ENCODE assay signal across 1 cellular context in the genomic region with DNA sequence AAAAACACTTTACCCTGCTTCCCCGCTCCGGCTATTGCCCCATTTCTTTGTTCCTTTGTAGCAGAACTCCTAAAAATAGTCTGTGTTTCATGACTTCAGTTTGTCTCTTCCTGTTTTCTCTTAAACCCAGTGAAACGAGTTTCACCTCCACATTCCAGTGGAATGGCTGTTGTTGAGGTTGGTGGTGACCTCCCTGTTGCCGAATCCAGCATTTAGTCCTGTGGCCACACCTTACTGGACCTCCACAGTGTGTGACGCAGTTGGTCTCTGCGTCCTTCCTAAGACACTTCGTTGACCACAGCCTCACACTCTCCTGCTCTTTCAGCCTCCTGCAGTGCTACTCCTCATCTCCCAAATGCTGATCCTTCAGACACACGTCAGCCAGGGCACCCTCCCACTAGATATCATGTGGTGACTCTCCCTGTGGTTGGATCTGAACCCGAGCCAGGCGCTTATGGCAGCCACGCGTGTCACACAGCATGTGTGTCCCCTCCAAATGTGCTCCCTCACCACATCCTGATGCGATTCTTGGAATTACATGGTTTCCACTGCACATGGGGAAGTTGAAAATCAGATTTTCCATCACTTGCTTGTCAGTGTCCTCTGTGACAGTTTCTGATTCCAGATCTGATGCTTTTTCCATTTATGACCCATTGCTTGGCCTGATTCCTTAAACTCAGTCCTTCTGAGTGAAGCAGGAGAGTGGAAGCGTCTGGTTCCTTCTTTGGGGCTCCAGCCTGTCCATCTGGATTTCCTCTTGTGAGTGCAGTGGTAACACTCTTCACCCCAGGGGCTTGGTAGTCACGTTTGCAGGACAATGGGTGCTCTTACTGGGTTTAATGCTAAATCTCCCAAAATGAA.
TF ChIP-seq lines count a peak whose summit lies in the region.

No MANE protein-coding gene starts in this region.

TF ChIP-seq in K562, 482 proteins besides CTCF, POLR2A, EP300 and RAD21 (continued from another document and continues in another):
- TF ChIP-seq, protein P1, sequence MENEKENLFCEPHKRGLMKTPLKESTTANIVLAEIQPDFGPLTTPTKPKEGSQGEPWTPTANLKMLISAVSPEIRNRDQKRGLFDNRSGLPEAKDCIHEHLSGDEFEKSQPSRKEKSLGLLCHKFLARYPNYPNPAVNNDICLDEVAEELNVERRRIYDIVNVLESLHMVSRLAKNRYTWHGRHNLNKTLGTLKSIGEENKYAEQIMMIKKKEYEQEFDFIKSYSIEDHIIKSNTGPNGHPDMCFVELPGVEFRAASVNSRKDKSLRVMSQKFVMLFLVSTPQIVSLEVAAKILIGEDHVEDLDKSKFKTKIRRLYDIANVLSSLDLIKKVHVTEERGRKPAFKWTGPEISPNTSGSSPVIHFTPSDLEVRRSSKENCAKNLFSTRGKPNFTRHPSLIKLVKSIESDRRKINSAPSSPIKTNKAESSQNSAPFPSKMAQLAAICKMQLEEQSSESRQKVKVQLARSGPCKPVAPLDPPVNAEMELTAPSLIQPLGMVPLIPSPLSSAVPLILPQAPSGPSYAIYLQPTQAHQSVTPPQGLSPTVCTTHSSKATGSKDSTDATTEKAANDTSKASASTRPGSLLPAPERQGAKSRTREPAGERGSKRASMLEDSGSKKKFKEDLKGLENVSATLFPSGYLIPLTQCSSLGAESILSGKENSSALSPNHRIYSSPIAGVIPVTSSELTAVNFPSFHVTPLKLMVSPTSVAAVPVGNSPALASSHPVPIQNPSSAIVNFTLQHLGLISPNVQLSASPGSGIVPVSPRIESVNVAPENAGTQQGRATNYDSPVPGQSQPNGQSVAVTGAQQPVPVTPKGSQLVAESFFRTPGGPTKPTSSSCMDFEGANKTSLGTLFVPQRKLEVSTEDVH (IDR thresholded peaks at IDR 0.05; ENCODE audit: low read depth, partially characterized antibody), result no peak
- TF ChIP-seq TARDBP (IDR thresholded peaks at IDR 0.05), result no peak
- TF ChIP-seq, protein P2, sequence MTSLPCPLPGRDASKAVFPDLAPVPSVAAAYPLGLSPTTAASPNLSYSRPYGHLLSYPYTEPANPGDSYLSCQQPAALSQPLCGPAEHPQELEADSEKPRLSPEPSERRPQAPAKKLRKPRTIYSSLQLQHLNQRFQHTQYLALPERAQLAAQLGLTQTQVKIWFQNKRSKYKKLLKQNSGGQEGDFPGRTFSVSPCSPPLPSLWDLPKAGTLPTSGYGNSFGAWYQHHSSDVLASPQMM (CRISPR knock-in tag; IDR thresholded peaks at IDR 0.05), result no peak
- TF ChIP-seq U2AF1 (optimal IDR thresholded peaks at IDR 0.05; ENCODE audit: low read depth, low read length), result no peak
- TF ChIP-seq MYBL2 (IDR thresholded peaks at IDR 0.05; ENCODE audit: low read depth), result no peak
- TF ChIP-seq MYBL2 (CRISPR knock-in tag; IDR thresholded peaks at IDR 0.05; ENCODE audit: borderline replicate concordance), result no peak
- TF ChIP-seq, protein P3, sequence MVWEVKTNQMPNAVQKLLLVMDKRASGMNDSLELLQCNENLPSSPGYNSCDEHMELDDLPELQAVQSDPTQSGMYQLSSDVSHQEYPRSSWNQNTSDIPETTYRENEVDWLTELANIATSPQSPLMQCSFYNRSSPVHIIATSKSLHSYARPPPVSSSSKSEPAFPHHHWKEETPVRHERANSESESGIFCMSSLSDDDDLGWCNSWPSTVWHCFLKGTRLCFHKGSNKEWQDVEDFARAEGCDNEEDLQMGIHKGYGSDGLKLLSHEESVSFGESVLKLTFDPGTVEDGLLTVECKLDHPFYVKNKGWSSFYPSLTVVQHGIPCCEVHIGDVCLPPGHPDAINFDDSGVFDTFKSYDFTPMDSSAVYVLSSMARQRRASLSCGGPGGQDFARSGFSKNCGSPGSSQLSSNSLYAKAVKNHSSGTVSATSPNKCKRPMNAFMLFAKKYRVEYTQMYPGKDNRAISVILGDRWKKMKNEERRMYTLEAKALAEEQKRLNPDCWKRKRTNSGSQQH (CRISPR knock-in tag; IDR thresholded peaks at IDR 0.05), result no peak
- 0 out of 2 replicates have a peak, but pooled peaks have one; percentile 8 for TF ChIP-seq ZNF561 (CRISPR knock-in tag; conservative IDR thresholded peaks at IDR 0.05)
- TF ChIP-seq, protein P4, sequence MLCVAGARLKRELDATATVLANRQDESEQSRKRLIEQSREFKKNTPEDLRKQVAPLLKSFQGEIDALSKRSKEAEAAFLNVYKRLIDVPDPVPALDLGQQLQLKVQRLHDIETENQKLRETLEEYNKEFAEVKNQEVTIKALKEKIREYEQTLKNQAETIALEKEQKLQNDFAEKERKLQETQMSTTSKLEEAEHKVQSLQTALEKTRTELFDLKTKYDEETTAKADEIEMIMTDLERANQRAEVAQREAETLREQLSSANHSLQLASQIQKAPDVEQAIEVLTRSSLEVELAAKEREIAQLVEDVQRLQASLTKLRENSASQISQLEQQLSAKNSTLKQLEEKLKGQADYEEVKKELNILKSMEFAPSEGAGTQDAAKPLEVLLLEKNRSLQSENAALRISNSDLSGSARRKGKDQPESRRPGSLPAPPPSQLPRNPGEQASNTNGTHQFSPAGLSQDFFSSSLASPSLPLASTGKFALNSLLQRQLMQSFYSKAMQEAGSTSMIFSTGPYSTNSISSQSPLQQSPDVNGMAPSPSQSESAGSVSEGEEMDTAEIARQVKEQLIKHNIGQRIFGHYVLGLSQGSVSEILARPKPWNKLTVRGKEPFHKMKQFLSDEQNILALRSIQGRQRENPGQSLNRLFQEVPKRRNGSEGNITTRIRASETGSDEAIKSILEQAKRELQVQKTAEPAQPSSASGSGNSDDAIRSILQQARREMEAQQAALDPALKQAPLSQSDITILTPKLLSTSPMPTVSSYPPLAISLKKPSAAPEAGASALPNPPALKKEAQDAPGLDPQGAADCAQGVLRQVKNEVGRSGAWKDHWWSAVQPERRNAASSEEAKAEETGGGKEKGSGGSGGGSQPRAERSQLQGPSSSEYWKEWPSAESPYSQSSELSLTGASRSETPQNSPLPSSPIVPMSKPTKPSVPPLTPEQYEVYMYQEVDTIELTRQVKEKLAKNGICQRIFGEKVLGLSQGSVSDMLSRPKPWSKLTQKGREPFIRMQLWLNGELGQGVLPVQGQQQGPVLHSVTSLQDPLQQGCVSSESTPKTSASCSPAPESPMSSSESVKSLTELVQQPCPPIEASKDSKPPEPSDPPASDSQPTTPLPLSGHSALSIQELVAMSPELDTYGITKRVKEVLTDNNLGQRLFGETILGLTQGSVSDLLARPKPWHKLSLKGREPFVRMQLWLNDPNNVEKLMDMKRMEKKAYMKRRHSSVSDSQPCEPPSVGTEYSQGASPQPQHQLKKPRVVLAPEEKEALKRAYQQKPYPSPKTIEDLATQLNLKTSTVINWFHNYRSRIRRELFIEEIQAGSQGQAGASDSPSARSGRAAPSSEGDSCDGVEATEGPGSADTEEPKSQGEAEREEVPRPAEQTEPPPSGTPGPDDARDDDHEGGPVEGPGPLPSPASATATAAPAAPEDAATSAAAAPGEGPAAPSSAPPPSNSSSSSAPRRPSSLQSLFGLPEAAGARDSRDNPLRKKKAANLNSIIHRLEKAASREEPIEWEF (CRISPR knock-in tag; IDR thresholded peaks at IDR 0.05), result no peak
- no peak for TF ChIP-seq PCBP2 (IDR thresholded peaks at IDR 0.05; ENCODE audit: low read depth, low read length, poor library complexity, severe bottlenecking)
- TF ChIP-seq, protein P5, sequence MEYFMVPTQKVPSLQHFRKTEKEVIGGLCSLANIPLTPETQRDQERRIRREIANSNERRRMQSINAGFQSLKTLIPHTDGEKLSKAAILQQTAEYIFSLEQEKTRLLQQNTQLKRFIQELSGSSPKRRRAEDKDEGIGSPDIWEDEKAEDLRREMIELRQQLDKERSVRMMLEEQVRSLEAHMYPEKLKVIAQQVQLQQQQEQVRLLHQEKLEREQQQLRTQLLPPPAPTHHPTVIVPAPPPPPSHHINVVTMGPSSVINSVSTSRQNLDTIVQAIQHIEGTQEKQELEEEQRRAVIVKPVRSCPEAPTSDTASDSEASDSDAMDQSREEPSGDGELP (CRISPR knock-in tag; IDR thresholded peaks at IDR 0.05; ENCODE audit: borderline replicate concordance), result peak; percentile 71
- TF ChIP-seq, protein P6, sequence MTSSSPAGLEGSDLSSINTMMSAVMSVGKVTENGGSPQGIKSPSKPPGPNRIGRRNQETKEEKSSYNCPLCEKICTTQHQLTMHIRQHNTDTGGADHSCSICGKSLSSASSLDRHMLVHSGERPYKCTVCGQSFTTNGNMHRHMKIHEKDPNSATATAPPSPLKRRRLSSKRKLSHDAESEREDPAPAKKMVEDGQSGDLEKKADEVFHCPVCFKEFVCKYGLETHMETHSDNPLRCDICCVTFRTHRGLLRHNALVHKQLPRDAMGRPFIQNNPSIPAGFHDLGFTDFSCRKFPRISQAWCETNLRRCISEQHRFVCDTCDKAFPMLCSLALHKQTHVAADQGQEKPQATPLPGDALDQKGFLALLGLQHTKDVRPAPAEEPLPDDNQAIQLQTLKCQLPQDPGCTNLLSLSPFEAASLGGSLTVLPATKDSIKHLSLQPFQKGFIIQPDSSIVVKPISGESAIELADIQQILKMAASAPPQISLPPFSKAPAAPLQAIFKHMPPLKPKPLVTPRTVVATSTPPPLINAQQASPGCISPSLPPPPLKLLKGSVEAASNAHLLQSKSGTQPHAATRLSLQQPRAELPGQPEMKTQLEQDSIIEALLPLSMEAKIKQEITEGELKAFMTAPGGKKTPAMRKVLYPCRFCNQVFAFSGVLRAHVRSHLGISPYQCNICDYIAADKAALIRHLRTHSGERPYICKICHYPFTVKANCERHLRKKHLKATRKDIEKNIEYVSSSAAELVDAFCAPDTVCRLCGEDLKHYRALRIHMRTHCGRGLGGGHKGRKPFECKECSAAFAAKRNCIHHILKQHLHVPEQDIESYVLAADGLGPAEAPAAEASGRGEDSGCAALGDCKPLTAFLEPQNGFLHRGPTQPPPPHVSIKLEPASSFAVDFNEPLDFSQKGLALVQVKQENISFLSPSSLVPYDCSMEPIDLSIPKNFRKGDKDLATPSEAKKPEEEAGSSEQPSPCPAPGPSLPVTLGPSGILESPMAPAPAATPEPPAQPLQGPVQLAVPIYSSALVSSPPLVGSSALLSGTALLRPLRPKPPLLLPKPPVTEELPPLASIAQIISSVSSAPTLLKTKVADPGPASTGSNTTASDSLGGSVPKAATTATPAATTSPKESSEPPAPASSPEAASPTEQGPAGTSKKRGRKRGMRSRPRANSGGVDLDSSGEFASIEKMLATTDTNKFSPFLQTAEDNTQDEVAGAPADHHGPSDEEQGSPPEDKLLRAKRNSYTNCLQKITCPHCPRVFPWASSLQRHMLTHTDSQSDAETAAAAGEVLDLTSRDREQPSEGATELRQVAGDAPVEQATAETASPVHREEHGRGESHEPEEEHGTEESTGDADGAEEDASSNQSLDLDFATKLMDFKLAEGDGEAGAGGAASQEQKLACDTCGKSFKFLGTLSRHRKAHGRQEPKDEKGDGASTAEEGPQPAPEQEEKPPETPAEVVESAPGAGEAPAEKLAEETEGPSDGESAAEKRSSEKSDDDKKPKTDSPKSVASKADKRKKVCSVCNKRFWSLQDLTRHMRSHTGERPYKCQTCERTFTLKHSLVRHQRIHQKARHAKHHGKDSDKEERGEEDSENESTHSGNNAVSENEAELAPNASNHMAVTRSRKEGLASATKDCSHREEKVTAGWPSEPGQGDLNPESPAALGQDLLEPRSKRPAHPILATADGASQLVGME (CRISPR knock-in tag; IDR thresholded peaks at IDR 0.05), result no peak
- no peak for TF ChIP-seq ZNF75A (CRISPR knock-in tag; IDR thresholded peaks at IDR 0.05)
- TF ChIP-seq ZBTB7A (IDR thresholded peaks at IDR 0.05; ENCODE audit: borderline replicate concordance, control insufficient read depth, low read depth, low read length), result no peak
- no peak for TF ChIP-seq ZNF717 (CRISPR knock-in tag; IDR thresholded peaks at IDR 0.05)
- TF ChIP-seq ZC3H11A (IDR thresholded peaks at IDR 0.05; ENCODE audit: low read depth, low read length), result no peak
- TF ChIP-seq TBL1XR1 (IDR thresholded peaks at IDR 0.05; ENCODE audit: low read length in 2 of 2), result 0 out of 4 replicates have a peak, but pooled peaks have one; percentile 24 to 39
- 0 out of 2 replicates have a peak, but pooled peaks have one; percentile 33 for TF ChIP-seq ELF2 (CRISPR knock-in tag; IDR thresholded peaks at IDR 0.05)
- TF ChIP-seq, protein P7, sequence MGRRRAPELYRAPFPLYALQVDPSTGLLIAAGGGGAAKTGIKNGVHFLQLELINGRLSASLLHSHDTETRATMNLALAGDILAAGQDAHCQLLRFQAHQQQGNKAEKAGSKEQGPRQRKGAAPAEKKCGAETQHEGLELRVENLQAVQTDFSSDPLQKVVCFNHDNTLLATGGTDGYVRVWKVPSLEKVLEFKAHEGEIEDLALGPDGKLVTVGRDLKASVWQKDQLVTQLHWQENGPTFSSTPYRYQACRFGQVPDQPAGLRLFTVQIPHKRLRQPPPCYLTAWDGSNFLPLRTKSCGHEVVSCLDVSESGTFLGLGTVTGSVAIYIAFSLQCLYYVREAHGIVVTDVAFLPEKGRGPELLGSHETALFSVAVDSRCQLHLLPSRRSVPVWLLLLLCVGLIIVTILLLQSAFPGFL (CRISPR knock-in tag; IDR thresholded peaks at IDR 0.05), result no peak
- TF ChIP-seq, protein P8, sequence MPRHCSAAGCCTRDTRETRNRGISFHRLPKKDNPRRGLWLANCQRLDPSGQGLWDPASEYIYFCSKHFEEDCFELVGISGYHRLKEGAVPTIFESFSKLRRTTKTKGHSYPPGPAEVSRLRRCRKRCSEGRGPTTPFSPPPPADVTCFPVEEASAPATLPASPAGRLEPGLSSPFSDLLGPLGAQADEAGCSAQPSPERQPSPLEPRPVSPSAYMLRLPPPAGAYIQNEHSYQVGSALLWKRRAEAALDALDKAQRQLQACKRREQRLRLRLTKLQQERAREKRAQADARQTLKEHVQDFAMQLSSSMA (CRISPR knock-in tag; IDR thresholded peaks at IDR 0.05), result no peak
- TF ChIP-seq TAL1 (IDR thresholded peaks at IDR 0.05), result no peak
- TF ChIP-seq ZNF140 (CRISPR knock-in tag; IDR thresholded peaks at IDR 0.05), result no peak
- TF ChIP-seq, protein P9, sequence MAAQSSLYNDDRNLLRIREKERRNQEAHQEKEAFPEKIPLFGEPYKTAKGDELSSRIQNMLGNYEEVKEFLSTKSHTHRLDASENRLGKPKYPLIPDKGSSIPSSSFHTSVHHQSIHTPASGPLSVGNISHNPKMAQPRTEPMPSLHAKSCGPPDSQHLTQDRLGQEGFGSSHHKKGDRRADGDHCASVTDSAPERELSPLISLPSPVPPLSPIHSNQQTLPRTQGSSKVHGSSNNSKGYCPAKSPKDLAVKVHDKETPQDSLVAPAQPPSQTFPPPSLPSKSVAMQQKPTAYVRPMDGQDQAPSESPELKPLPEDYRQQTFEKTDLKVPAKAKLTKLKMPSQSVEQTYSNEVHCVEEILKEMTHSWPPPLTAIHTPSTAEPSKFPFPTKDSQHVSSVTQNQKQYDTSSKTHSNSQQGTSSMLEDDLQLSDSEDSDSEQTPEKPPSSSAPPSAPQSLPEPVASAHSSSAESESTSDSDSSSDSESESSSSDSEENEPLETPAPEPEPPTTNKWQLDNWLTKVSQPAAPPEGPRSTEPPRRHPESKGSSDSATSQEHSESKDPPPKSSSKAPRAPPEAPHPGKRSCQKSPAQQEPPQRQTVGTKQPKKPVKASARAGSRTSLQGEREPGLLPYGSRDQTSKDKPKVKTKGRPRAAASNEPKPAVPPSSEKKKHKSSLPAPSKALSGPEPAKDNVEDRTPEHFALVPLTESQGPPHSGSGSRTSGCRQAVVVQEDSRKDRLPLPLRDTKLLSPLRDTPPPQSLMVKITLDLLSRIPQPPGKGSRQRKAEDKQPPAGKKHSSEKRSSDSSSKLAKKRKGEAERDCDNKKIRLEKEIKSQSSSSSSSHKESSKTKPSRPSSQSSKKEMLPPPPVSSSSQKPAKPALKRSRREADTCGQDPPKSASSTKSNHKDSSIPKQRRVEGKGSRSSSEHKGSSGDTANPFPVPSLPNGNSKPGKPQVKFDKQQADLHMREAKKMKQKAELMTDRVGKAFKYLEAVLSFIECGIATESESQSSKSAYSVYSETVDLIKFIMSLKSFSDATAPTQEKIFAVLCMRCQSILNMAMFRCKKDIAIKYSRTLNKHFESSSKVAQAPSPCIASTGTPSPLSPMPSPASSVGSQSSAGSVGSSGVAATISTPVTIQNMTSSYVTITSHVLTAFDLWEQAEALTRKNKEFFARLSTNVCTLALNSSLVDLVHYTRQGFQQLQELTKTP (IDR thresholded peaks at IDR 0.05; ENCODE audit: low read depth in 1 of 2, partially characterized antibody in 2 of 2), result no peak
- peak; percentile 91 for TF ChIP-seq GABPA (tag; conservative IDR thresholded peaks at IDR 0.05; ENCODE audit: low read depth)
- TF ChIP-seq E2F3 (CRISPR knock-in tag; IDR thresholded peaks at IDR 0.05), result no peak
- 0 out of 2 replicates have a peak, but pooled peaks have one; percentile 12 for TF ChIP-seq ZNF76 (CRISPR knock-in tag; IDR thresholded peaks at IDR 0.05; ENCODE audit: borderline replicate concordance)
